ENCODE assay signal across 15 cellular contexts in the genomic region with DNA sequence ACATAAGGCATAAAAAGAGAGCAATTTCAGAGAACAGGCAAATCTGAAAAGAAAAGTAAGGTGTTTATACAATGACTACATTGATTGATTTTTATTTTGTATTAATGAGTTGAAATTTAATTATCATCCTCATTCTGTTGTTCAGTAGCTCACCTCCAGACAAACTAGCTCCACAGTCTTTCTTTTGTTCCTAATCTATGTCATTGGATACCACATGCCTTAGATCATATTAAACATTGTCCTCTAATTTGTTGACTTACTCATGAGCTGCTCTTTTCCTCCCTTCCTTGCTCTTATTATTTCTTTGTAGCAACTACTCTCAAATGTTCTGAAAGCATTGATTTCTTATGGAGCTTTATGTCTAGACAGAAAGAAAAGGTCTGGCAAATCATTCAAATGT.
A peak's percentile ranks its signal among the peaks of the same experiment; 100 is the strongest.
DNase-seq lines count a peak whose midpoint lies in the region; ATAC-seq and TF ChIP-seq lines count a peak whose summit lies in the region.
"Had no signal": no experiment of that assay in that cellular context is flagged by ENCODE, and none has a peak within 500 bp of the region (broad histone marks: within the 10 kb centered on the region; RNA-seq: fewer than 3 reads in every experiment).

No MANE protein-coding gene starts in this region.

- intact Hi-C loops in activated naive CD4-positive, alpha-beta T cell treated with anti-CD3 and anti-CD28 coated beads for 36 hours (cut with micrococcal nuclease): no loop called here

- H3K27ac ChIP-seq in GM23338 (ENCODE audit: low read depth): no peak overlapping the region
- H3K27ac ChIP-seq: 22Rv1, A549, C4-2B had no signal

- no peaks in the 10 kb centered on the region for H3K4me1 ChIP-seq in GM23338 (ENCODE audit: insufficient read depth)
- H3K4me1 ChIP-seq: A549, Caco-2 had no signal

- H3K36me3 ChIP-seq in GM23338 (ENCODE audit: insufficient read depth): no peaks in the 10 kb centered on the region
- H3K36me3 ChIP-seq: HAP-1 had no signal

- no peak overlapping the region for H3K4me3 ChIP-seq in GM23338
- H3K4me3 ChIP-seq: A549, HAP-1 had no signal

- H3K4me2 ChIP-seq in GM23338: no peak overlapping the region
- H3K4me2 ChIP-seq: A549 had no signal

- no peaks in the 10 kb centered on the region for H3K79me2 ChIP-seq in GM23338 (replicated peaks; ENCODE audit: insufficient read depth)

- 0 out of 2 replicates have a peak overlapping the region, but pooled peaks have one; percentile 14 for H3K27ac Mint-ChIP-seq in GM23338
- no peak overlapping the region for H3K27ac Mint-ChIP-seq in activated naive CD4-positive, alpha-beta T cell treated with anti-CD3 and anti-CD28 coated beads for 36 hours
- H3K27ac Mint-ChIP-seq: CD4-positive, alpha-beta T cell; HFFc6 had no signal

- no peak for TF ChIP-seq CTCF in GM23338 (conservative IDR thresholded peaks at IDR 0.05; ENCODE audit: low read depth in 2 of 2)

- no peaks in the 10 kb centered on the region for H3K27me3 ChIP-seq in GM23338 (ENCODE audit: insufficient read depth)

- H2AFZ ChIP-seq in GM23338: no peak overlapping the region

- CTCF ChIA-PET in activated naive CD4-positive, alpha-beta T cell treated with anti-CD3 and anti-CD28 coated beads for 36 hours (lab: Charles Lee): no interaction called here

- no peak for ATAC-seq in GM23338
- ATAC-seq: A549 had no signal

- no peaks in the 10 kb centered on the region for H3K9me3 Mint-ChIP-seq in GM23338
- H3K9me3 Mint-ChIP-seq in activated naive CD4-positive, alpha-beta T cell treated with anti-CD3 and anti-CD28 coated beads for 36 hours: no peaks in the 10 kb centered on the region
- H3K9me3 Mint-ChIP-seq: HFFc6 had no signal

- DNase-seq in DMS53 (lab: John Stamatoyannopoulos, UW) (peak; percentile 31), DMS53 treated with DMSO at 0.1 percent for 48 hours (lab: John Stamatoyannopoulos, UW; ENCODE audit: unreplicated experiment) (no peak), GM23338 (ENCODE audit: low spot score) (no peak), NCI-H146 treated with DMSO at 0.1 percent for 48 hours (lab: John Stamatoyannopoulos, UW; ENCODE audit: unreplicated experiment) (peak; percentile 27), kidney tubule cell (ENCODE audit: low spot score) (peak; percentile 3), HCEC 1CT (no peak)
- DNase-seq in activated naive CD4-positive, alpha-beta T cell treated with anti-CD3 and anti-CD28 coated beads for 36 hours: no peak
- DNase-seq: AML-193; Caco-2; CD4-positive, alpha-beta T cell; HFFc6 had no signal

- H3K4me1 Mint-ChIP-seq in GM23338: no peaks in the 10 kb centered on the region
- H3K4me1 Mint-ChIP-seq in activated naive CD4-positive, alpha-beta T cell treated with anti-CD3 and anti-CD28 coated beads for 36 hours (ENCODE audit: low read depth): no peaks in the 10 kb centered on the region

- no peaks in the 10 kb centered on the region for H3F3A ChIP-seq in GM23338 (replicated peaks; ENCODE audit: low read depth)

- H3K9me2 ChIP-seq in GM23338 (ENCODE audit: insufficient read depth): no peaks in the 10 kb centered on the region

- H3K36me3 Mint-ChIP-seq in GM23338 (ENCODE audit: low read depth): no peaks in the 10 kb centered on the region
- H3K36me3 Mint-ChIP-seq in activated naive CD4-positive, alpha-beta T cell treated with anti-CD3 and anti-CD28 coated beads for 36 hours (ENCODE audit: low read depth): no peaks in the 10 kb centered on the region

- no peaks in the 10 kb centered on the region for H4K20me1 ChIP-seq in GM23338 (replicated peaks; ENCODE audit: insufficient read depth)

- no peaks in the 10 kb centered on the region for H3K27me3 Mint-ChIP-seq in GM23338 (ENCODE audit: insufficient read depth, low read depth, poor library complexity)
- H3K27me3 Mint-ChIP-seq in activated naive CD4-positive, alpha-beta T cell treated with anti-CD3 and anti-CD28 coated beads for 36 hours (ENCODE audit: low read depth): no peaks in the 10 kb centered on the region
- H3K27me3 Mint-ChIP-seq: CD4-positive, alpha-beta T cell had no signal

- no peak overlapping the region for H3K4me3 Mint-ChIP-seq in GM23338
- H3K4me3 Mint-ChIP-seq in activated naive CD4-positive, alpha-beta T cell treated with anti-CD3 and anti-CD28 coated beads for 36 hours: no peak overlapping the region
- H3K4me3 Mint-ChIP-seq: CD4-positive, alpha-beta T cell; HFFc6 had no signal

TF ChIP-seq in GM23338, 12 proteins besides CTCF, POLR2A, EP300 and RAD21 (continues in another document):
- no peak for TF ChIP-seq POLR2AphosphoS5 (IDR thresholded peaks at IDR 0.05; ENCODE audit: low read depth)
- no peak for TF ChIP-seq EZH2phosphoT487 (IDR thresholded peaks at IDR 0.05; ENCODE audit: unreplicated experiment)
- TF ChIP-seq STAT1 (IDR thresholded peaks at IDR 0.05; ENCODE audit: unreplicated experiment): no peak
- no peak for TF ChIP-seq EZH2 (IDR thresholded peaks at IDR 0.05; ENCODE audit: low read depth, unreplicated experiment)
- TF ChIP-seq, protein P1, sequence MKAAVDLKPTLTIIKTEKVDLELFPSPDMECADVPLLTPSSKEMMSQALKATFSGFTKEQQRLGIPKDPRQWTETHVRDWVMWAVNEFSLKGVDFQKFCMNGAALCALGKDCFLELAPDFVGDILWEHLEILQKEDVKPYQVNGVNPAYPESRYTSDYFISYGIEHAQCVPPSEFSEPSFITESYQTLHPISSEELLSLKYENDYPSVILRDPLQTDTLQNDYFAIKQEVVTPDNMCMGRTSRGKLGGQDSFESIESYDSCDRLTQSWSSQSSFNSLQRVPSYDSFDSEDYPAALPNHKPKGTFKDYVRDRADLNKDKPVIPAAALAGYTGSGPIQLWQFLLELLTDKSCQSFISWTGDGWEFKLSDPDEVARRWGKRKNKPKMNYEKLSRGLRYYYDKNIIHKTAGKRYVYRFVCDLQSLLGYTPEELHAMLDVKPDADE (IDR thresholded peaks at IDR 0.05): no peak
- no peak for TF ChIP-seq ZNF114 (CRISPR knock-in tag; IDR thresholded peaks at IDR 0.05)
- no peak for TF ChIP-seq CREB1 (CRISPR knock-in tag; IDR thresholded peaks at IDR 0.05; ENCODE audit: low read depth)
- no peak for TF ChIP-seq ZNF331 (CRISPR knock-in tag; IDR thresholded peaks at IDR 0.05; ENCODE audit: low read depth)
- TF ChIP-seq, protein P2, sequence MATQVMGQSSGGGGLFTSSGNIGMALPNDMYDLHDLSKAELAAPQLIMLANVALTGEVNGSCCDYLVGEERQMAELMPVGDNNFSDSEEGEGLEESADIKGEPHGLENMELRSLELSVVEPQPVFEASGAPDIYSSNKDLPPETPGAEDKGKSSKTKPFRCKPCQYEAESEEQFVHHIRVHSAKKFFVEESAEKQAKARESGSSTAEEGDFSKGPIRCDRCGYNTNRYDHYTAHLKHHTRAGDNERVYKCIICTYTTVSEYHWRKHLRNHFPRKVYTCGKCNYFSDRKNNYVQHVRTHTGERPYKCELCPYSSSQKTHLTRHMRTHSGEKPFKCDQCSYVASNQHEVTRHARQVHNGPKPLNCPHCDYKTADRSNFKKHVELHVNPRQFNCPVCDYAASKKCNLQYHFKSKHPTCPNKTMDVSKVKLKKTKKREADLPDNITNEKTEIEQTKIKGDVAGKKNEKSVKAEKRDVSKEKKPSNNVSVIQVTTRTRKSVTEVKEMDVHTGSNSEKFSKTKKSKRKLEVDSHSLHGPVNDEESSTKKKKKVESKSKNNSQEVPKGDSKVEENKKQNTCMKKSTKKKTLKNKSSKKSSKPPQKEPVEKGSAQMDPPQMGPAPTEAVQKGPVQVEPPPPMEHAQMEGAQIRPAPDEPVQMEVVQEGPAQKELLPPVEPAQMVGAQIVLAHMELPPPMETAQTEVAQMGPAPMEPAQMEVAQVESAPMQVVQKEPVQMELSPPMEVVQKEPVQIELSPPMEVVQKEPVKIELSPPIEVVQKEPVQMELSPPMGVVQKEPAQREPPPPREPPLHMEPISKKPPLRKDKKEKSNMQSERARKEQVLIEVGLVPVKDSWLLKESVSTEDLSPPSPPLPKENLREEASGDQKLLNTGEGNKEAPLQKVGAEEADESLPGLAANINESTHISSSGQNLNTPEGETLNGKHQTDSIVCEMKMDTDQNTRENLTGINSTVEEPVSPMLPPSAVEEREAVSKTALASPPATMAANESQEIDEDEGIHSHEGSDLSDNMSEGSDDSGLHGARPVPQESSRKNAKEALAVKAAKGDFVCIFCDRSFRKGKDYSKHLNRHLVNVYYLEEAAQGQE (IDR thresholded peaks at IDR 0.05; ENCODE audit: unreplicated experiment): no peak
- TF ChIP-seq NANOG (IDR thresholded peaks at IDR 0.05; ENCODE audit: borderline replicate concordance): no peak

Comparison
In these comparisons a context has a peak if more than half of its experiments do, and no peak if none do; other contexts are left out.
1. DNase-seq: peak in DMS53 (single experiment), NCI-H146 treated with DMSO at 0.1 percent for 48 hours (single experiment) and kidney tubule cell (single experiment); none in DMS53 treated with DMSO at 0.1 percent for 48 hours (single experiment), GM23338 (single experiment), activated naive CD4-positive, alpha-beta T cell treated with anti-CD3 and anti-CD28 coated beads for 36 hours (single experiment) and HCEC 1CT (single experiment).